Comparison of ENCODE assay signal across 1 cellular context in the genomic region with DNA sequence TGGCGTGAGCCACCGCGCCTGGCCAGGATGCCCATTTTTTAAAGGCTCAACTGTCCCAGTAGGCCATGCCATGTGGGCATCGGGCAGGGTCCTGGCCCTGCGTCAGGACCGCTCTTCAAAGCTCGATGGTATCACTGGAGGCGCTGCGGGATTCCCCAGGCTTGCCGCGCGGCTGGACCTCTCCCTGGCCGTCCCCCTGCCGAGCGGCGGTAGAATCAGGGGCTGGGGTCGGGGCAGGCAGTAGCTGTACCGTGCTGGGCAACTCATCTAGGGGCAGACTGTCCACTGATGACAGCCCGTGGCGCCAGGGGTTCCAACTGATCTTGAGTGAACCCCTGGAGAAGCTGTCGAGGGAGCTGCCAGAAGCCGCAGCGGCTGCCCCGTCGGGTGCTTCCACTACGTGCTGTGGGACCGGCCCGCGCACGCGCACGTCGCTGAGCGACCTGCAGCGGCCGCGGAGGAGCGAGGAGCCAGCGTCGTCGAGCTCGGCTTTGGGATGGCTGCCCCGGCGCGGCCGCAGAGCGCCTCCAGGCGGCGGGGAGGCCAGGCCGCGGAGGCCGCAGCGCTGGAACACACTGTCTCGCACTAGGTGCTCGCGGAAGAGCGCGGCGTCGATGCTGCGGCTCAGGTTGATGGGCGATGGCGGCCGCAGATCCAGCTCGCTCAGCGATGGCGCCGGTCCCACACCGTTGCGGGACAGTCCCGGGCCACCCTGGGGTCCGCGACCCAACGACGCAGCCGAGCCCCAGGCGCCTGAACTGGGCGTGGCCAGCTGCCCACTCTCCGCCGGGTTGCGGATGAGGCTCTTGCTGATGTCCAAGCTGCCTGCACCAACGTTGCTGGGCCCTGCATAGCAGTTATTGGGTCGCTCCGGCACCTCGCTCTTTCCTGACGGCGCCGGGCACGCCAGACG.
A peak's percentile ranks its signal among the peaks of the same experiment; 100 is the strongest.
TF ChIP-seq lines count a peak whose summit lies in the region.

No MANE protein-coding gene starts in this region.

TF ChIP-seq in HEK293, 187 proteins besides CTCF, POLR2A, EP300 and RAD21 (continued from another document and continues in another):
- TF ChIP-seq, protein P1, sequence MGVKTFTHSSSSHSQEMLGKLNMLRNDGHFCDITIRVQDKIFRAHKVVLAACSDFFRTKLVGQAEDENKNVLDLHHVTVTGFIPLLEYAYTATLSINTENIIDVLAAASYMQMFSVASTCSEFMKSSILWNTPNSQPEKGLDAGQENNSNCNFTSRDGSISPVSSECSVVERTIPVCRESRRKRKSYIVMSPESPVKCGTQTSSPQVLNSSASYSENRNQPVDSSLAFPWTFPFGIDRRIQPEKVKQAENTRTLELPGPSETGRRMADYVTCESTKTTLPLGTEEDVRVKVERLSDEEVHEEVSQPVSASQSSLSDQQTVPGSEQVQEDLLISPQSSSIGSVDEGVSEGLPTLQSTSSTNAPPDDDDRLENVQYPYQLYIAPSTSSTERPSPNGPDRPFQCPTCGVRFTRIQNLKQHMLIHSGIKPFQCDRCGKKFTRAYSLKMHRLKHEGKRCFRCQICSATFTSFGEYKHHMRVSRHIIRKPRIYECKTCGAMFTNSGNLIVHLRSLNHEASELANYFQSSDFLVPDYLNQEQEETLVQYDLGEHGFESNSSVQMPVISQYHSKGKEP (tag by site-specific recombination; IDR thresholded peaks at IDR 0.05) = peak; percentile 82
- no peak for TF ChIP-seq ZNF623 (tag by site-specific recombination; IDR thresholded peaks at IDR 0.05)
- no peak for TF ChIP-seq ZNF202 (tag by site-specific recombination; IDR thresholded peaks at IDR 0.05; ENCODE audit: borderline replicate concordance)
- TF ChIP-seq ZNF501 (tag by site-specific recombination; IDR thresholded peaks at IDR 0.05) = peak; percentile 81; the same call in 1 of the 2 replicates
- TF ChIP-seq ZNF248 (tag by site-specific recombination; IDR thresholded peaks at IDR 0.05) = no peak
- peak; percentile 66; the same call in 1 of the 2 replicates for TF ChIP-seq ZNF777 (tag by site-specific recombination; IDR thresholded peaks at IDR 0.05; ENCODE audit: borderline replicate concordance)
- TF ChIP-seq ZSCAN16 (tag by site-specific recombination; IDR thresholded peaks at IDR 0.05) = no peak
- TF ChIP-seq, protein P2, sequence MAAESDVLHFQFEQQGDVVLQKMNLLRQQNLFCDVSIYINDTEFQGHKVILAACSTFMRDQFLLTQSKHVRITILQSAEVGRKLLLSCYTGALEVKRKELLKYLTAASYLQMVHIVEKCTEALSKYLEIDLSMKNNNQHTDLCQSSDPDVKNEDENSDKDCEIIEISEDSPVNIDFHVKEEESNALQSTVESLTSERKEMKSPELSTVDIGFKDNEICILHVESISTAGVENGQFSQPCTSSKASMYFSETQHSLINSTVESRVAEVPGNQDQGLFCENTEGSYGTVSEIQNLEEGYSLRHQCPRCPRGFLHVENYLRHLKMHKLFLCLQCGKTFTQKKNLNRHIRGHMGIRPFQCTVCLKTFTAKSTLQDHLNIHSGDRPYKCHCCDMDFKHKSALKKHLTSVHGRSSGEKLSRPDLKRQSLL (tag by site-specific recombination; IDR thresholded peaks at IDR 0.05) = no peak
- no peak for TF ChIP-seq ZNF302 (tag by site-specific recombination; IDR thresholded peaks at IDR 0.05; ENCODE audit: low read depth)
- no peak for TF ChIP-seq ZNF184 (tag by site-specific recombination; IDR thresholded peaks at IDR 0.05)
- no peak for TF ChIP-seq ZNF707 (tag by site-specific recombination; IDR thresholded peaks at IDR 0.05)
- no peak for TF ChIP-seq EGR2 (tag by site-specific recombination; IDR thresholded peaks at IDR 0.05; ENCODE audit: low read depth)
- TF ChIP-seq ZNF747 (tag by site-specific recombination; IDR thresholded peaks at IDR 0.05) = no peak
- TF ChIP-seq ZNF768 (tag by site-specific recombination; IDR thresholded peaks at IDR 0.05) = 0 out of 2 replicates have a peak, but pooled peaks have one; percentile 4
- TF ChIP-seq, protein P3, sequence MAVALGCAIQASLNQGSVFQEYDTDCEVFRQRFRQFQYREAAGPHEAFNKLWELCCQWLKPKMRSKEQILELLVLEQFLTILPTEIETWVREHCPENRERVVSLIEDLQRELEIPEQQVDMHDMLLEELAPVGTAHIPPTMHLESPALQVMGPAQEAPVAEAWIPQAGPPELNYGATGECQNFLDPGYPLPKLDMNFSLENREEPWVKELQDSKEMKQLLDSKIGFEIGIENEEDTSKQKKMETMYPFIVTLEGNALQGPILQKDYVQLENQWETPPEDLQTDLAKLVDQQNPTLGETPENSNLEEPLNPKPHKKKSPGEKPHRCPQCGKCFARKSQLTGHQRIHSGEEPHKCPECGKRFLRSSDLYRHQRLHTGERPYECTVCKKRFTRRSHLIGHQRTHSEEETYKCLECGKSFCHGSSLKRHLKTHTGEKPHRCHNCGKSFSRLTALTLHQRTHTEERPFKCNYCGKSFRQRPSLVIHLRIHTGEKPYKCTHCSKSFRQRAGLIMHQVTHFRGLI (tag by site-specific recombination; IDR thresholded peaks at IDR 0.05) = no peak
- no peak for TF ChIP-seq ZNF19 (tag by site-specific recombination; IDR thresholded peaks at IDR 0.05; ENCODE audit: low read depth)
- peak; percentile 43; the same call in 1 of the 2 replicates for TF ChIP-seq ZNF76 (tag by site-specific recombination; IDR thresholded peaks at IDR 0.05; ENCODE audit: borderline replicate concordance, low read depth)
- peak; percentile 79; the same call in 1 of the 2 replicates for TF ChIP-seq ZNF394 (tag by site-specific recombination; IDR thresholded peaks at IDR 0.05; ENCODE audit: borderline replicate concordance)
- TF ChIP-seq, protein P4, sequence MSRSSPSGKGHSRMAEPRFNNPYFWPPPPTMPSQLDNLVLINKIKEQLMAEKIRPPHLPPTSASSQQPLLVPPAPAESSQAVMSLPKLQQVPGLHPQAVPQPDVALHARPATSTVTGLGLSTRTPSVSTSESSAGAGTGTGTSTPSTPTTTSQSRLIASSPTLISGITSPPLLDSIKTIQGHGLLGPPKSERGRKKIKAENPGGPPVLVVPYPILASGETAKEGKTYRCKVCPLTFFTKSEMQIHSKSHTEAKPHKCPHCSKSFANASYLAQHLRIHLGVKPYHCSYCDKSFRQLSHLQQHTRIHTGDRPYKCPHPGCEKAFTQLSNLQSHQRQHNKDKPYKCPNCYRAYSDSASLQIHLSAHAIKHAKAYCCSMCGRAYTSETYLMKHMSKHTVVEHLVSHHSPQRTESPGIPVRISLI (tag by site-specific recombination; IDR thresholded peaks at IDR 0.05) = no peak
- TF ChIP-seq, protein P5, sequence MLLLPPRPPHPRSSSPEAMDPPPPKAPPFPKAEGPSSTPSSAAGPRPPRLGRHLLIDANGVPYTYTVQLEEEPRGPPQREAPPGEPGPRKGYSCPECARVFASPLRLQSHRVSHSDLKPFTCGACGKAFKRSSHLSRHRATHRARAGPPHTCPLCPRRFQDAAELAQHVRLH (tag by site-specific recombination; IDR thresholded peaks at IDR 0.05) = no peak
- peak; percentile 55; the same call in 1 of the 2 replicates for TF ChIP-seq ZNF785 (tag by site-specific recombination; IDR thresholded peaks at IDR 0.05)
- no peak for TF ChIP-seq ZNF48 (tag by site-specific recombination; IDR thresholded peaks at IDR 0.05)
- TF ChIP-seq ZNF350 (tag by site-specific recombination; IDR thresholded peaks at IDR 0.05) = no peak
- no peak for TF ChIP-seq ZNF341 (tag by site-specific recombination; IDR thresholded peaks at IDR 0.05; ENCODE audit: low read depth)
- TF ChIP-seq ZNF221 (tag by site-specific recombination; IDR thresholded peaks at IDR 0.05; ENCODE audit: borderline replicate concordance) = no peak
- TF ChIP-seq, protein P6, sequence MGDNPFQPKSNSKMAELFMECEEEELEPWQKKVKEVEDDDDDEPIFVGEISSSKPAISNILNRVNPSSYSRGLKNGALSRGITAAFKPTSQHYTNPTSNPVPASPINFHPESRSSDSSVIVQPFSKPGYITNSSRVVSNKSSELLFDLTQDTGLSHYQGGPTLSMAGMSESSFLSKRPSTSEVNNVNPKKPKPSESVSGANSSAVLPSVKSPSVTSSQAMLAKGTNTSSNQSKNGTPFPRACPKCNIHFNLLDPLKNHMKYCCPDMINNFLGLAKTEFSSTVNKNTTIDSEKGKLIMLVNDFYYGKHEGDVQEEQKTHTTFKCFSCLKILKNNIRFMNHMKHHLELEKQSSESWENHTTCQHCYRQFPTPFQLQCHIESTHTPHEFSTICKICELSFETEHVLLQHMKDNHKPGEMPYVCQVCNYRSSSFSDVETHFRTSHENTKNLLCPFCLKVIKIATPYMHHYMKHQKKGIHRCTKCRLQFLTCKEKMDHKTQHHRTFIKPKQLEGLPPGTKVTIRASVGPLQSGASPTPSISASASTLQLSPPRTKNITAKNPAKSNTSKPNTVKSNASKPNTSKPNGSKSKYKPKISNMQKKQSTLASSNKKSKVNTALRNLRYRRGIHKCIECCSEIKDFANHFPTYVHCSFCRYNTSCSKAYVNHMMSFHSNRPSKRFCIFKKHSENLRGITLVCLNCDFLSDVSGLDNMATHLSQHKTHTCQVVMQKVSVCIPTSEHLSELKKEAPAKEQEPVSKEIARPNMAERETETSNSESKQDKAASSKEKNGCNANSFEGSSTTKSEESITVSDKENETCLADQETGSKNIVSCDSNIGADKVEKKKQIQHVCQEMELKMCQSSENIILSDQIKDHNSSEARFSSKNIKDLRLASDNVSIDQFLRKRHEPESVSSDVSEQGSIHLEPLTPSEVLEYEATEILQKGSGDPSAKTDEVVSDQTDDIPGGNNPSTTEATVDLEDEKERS (tag by site-specific recombination; IDR thresholded peaks at IDR 0.05) = no peak
- TF ChIP-seq, protein P7, sequence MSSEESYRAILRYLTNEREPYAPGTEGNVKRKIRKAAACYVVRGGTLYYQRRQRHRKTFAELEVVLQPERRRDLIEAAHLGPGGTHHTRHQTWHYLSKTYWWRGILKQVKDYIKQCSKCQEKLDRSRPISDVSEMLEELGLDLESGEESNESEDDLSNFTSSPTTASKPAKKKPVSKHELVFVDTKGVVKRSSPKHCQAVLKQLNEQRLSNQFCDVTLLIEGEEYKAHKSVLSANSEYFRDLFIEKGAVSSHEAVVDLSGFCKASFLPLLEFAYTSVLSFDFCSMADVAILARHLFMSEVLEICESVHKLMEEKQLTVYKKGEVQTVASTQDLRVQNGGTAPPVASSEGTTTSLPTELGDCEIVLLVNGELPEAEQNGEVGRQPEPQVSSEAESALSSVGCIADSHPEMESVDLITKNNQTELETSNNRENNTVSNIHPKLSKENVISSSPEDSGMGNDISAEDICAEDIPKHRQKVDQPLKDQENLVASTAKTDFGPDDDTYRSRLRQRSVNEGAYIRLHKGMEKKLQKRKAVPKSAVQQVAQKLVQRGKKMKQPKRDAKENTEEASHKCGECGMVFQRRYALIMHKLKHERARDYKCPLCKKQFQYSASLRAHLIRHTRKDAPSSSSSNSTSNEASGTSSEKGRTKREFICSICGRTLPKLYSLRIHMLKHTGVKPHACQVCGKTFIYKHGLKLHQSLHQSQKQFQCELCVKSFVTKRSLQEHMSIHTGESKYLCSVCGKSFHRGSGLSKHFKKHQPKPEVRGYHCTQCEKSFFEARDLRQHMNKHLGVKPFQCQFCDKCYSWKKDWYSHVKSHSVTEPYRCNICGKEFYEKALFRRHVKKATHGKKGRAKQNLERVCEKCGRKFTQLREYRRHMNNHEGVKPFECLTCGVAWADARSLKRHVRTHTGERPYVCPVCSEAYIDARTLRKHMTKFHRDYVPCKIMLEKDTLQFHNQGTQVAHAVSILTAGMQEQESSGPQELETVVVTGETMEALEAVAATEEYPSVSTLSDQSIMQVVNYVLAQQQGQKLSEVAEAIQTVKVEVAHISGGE (tag by site-specific recombination; conservative IDR thresholded peaks at IDR 0.05; ENCODE audit: low read depth) = 0 out of 2 replicates have a peak, but pooled peaks have one; percentile 10
- TF ChIP-seq, protein P8, sequence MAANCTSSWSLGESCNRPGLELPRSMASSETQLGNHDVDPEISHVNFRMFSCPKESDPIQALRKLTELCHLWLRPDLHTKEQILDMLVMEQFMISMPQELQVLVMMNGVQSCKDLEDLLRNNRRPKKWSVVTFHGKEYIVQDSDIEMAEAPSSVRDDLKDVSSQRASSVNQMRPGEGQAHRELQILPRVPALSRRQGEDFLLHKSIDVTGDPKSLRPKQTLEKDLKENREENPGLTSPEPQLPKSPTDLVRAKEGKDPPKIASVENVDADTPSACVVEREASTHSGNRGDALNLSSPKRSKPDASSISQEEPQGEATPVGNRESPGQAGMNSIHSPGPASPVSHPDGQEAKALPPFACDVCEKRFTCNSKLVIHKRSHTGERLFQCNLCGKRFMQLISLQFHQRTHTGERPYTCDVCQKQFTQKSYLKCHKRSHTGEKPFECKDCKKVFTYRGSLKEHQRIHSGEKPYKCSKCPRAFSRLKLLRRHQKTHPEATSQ (tag by site-specific recombination; IDR thresholded peaks at IDR 0.05) = peak; percentile 96
- no peak for TF ChIP-seq SALL2 (tag by site-specific recombination; IDR thresholded peaks at IDR 0.05; ENCODE audit: borderline replicate concordance)
- no peak for TF ChIP-seq WT1 (tag by site-specific recombination; IDR thresholded peaks at IDR 0.05)
- no peak for TF ChIP-seq ZNF169 (tag by site-specific recombination; IDR thresholded peaks at IDR 0.05)
- TF ChIP-seq OVOL3 (tag by site-specific recombination; IDR thresholded peaks at IDR 0.05) = no peak
- TF ChIP-seq ZBTB17 (tag by site-specific recombination; IDR thresholded peaks at IDR 0.05) = peak; percentile 68; the same call in 1 of the 2 replicates
- no peak for TF ChIP-seq SP2 (tag by site-specific recombination; IDR thresholded peaks at IDR 0.05)
- TF ChIP-seq ZNF133 (tag by site-specific recombination; IDR thresholded peaks at IDR 0.05) = no peak
- TF ChIP-seq OSR2 (tag by site-specific recombination; IDR thresholded peaks at IDR 0.05) = peak; percentile 40; the same call in 1 of the 2 replicates
- TF ChIP-seq ZNF311 (tag by site-specific recombination; IDR thresholded peaks at IDR 0.05; ENCODE audit: borderline replicate concordance) = no peak
- no peak for TF ChIP-seq BCL11B (tag by site-specific recombination; IDR thresholded peaks at IDR 0.05; ENCODE audit: low read depth)
- TF ChIP-seq, protein P9, sequence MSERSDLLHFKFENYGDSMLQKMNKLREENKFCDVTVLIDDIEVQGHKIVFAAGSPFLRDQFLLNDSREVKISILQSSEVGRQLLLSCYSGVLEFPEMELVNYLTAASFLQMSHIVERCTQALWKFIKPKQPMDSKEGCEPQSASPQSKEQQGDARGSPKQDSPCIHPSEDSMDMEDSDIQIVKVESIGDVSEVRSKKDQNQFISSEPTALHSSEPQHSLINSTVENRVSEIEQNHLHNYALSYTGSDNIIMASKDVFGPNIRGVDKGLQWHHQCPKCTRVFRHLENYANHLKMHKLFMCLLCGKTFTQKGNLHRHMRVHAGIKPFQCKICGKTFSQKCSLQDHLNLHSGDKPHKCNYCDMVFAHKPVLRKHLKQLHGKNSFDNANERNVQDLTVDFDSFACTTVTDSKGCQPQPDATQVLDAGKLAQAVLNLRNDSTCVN (tag by site-specific recombination; optimal IDR thresholded peaks at IDR 0.05) = peak; percentile 85
- TF ChIP-seq, protein P10, sequence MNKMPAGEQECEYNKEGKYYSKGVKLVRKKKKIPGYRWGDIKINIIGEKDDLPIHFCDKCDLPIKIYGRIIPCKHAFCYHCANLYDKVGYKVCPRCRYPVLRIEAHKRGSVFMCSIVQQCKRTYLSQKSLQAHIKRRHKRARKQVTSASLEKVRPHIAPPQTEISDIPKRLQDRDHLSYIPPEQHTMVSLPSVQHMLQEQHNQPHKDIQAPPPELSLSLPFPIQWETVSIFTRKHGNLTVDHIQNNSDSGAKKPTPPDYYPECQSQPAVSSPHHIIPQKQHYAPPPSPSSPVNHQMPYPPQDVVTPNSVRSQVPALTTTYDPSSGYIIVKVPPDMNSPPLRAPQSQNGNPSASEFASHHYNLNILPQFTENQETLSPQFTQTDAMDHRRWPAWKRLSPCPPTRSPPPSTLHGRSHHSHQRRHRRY (tag by site-specific recombination; IDR thresholded peaks at IDR 0.05) = no peak
- TF ChIP-seq ZNF792 (tag by site-specific recombination; IDR thresholded peaks at IDR 0.05) = 0 out of 2 replicates have a peak, but pooled peaks have one; percentile 11
- TF ChIP-seq ZNF2 (tag by site-specific recombination; IDR thresholded peaks at IDR 0.05) = 0 out of 2 replicates have a peak, but pooled peaks have one; percentile 15
- no peak for TF ChIP-seq ZNF473 (tag by site-specific recombination; IDR thresholded peaks at IDR 0.05)
